Comparison of ENCODE assay signal across 8 cellular contexts in genomic region chrX:147911192-147912022, GRCh38. TPM values are rescaled to one million over a fixed set of nuclear protein-coding genes. Genes with fewer than 3 reads are reported as not detected.
DNase-seq lines count a peak whose midpoint lies in the region; ATAC-seq and TF ChIP-seq lines count a peak whose summit lies in the region.

TSS of gene FMR1 (plus strand) at chrX:147911919. CDS start at chrX:147912180, 261 bp downstream.

- no peaks in the 10 kb centered on the region for H3K27me3 ChIP-seq in kidney epithelial cell (ENCODE audit: control insufficient read depth, insufficient read depth, low read length)

- no peak for TF ChIP-seq CTCF in kidney epithelial cell (IDR thresholded peaks at IDR 0.05; ENCODE audit: insufficient read depth, low read length, poor library complexity, severe bottlenecking)

- peak within 1 kb of the TSS; percentile 51 for H3K4me3 ChIP-seq in kidney epithelial cell (ENCODE audit: low read depth, low read length)

- TF ChIP-seq POLR2A in GM19099 (IDR thresholded peaks at IDR 0.05; ENCODE audit: extremely low read depth, insufficient read length, low read depth), result peak; percentile 62

- DNase-seq in AML-193 (lab: John Stamatoyannopoulos, UW) (peak; percentile 72 to 77), NCI-H510A (lab: John Stamatoyannopoulos, UW) (peak; percentile 75), cerebellum (ENCODE audit: low spot score) (peak; percentile 87), kidney epithelial cell (ENCODE audit: low read depth) (peak; percentile 55)
- peak; percentile 92 for DNase-seq in activated CD4-positive, alpha-beta T cell treated with anti-CD3 and anti-CD28 coated beads for 1 hour
- DNase-seq in stimulated activated CD4-positive, alpha-beta T cell treated with anti-CD3 and anti-CD28 coated beads, Interleukin-15, amount 100 ng/mL, for 24 hours, result peak; percentile 92

- ATAC-seq in HG03378 (IDR thresholded peaks at IDR 0.05; ENCODE audit: unreplicated experiment), result peak; percentile 77

- H3K36me3 ChIP-seq in kidney epithelial cell (ENCODE audit: control insufficient read depth, insufficient read depth, low read length), result no peaks in the 10 kb centered on the region

RNA-seq across cellular contexts. Expression of gene FMR1, which starts in this region (rescaled TPM):
- total RNA-seq in cerebellum (66.1 TPM), kidney epithelial cell (22.5 and 24.0 TPM in 2 replicates)

Comparison
In these comparisons a context has a peak if more than half of its experiments do, and no peak if none do; other contexts are left out.
1. Peak in every context shown above with its lines: DNase-seq, ATAC-seq and H3K4me3 ChIP-seq.